ENCODE assay signal across 26 cellular contexts in the genomic region with DNA sequence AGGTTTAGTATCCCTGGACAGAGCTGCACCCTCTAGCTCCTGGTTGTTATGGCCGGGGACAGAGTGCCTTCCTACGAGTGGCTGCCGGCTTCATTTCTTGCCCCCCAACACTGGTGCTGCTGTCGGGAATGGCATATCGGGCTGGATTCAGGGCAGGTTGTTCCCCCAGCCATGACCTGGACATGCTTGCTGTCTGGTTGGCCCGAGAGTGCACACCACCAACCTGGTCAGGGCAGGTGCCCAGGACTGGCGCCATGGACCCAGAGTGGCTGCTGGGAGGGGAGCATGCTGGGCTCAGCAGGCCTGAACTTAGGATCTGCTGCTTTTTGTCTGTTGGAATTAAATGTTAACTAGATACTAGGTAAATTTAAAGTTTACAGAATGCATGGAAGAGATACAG.
"Had no signal": no experiment of that assay in that cellular context is flagged by ENCODE, and none has a peak within 500 bp of the region (broad histone marks: within the 10 kb centered on the region; RNA-seq: fewer than 3 reads in every experiment).

No MANE protein-coding gene starts in this region.

- H3K4me3 Mint-ChIP-seq: activated CD4-positive, alpha-beta T cell treated with anti-CD3 and anti-CD28 coated beads, Interleukin-2, amount 10 ng/mL, durations not matched to agents 24 days and 14 days; activated CD8-positive, alpha-beta memory T cell treated with anti-CD3 and anti-CD28 coated beads, Interleukin-2, amount 10 ng/mL, durations not matched to agents 7 days and 5 days; activated naive CD8-positive, alpha-beta T cell treated with anti-CD3 and anti-CD28 coated beads, Interleukin-2, amount 50 U/mL, for 24 hours; activated T-cell treated with anti-CD3 and anti-CD28 coated beads, Interleukin-2, amount 50 U/mL, for 24 hours; activated T-helper 1 cell treated with anti-CD3 and anti-CD28 coated beads, Interleukin-12 subunit alpha, Interleukin-12 subunit beta, Interleukin-2, Interleukin-4 antibody, amounts not matched to agents 30 ng/mL and 10 ng/mL and 1 ng/mL, durations not matched to agents 14 hours and 24 hours and 36 hours; brain; T-helper 1 cell treated with Interleukin-12 subunit alpha and Interleukin-12 subunit beta and Interleukin-4 antibody, amounts not matched to agents 30 μg/mL and 1 μg/mL, for 36 hours; WTC11 had no signal

- H3K27ac ChIP-seq: ascending aorta had no signal

- H3K27ac Mint-ChIP-seq: activated CD4-positive, alpha-beta T cell treated with anti-CD3 and anti-CD28 coated beads, Interleukin-2, amount 10 ng/mL, durations not matched to agents 24 days and 14 days; activated CD8-positive, alpha-beta memory T cell treated with anti-CD3 and anti-CD28 coated beads, Interleukin-2, amount 10 ng/mL, durations not matched to agents 7 days and 5 days; activated naive CD4-positive, alpha-beta T cell treated with anti-CD3 and anti-CD28 coated beads, Interleukin-2, amount 50 U/mL, for 72 hours; activated naive CD8-positive, alpha-beta T cell treated with anti-CD3 and anti-CD28 coated beads, Interleukin-2, amount 50 U/mL, for 24 hours; activated T-cell treated with anti-CD3 and anti-CD28 coated beads, Interleukin-2, amount 50 U/mL, for 24 hours; activated T-helper 1 cell treated with anti-CD3 and anti-CD28 coated beads, Interleukin-12 subunit alpha, Interleukin-12 subunit beta, Interleukin-2, Interleukin-4 antibody, amounts not matched to agents 30 ng/mL and 10 ng/mL and 1 ng/mL, durations not matched to agents 14 hours and 24 hours and 36 hours; brain; T-helper 1 cell treated with Interleukin-12 subunit alpha and Interleukin-12 subunit beta and Interleukin-4 antibody, amounts not matched to agents 30 μg/mL and 1 μg/mL, for 36 hours; WTC11 had no signal

- H3K27me3 ChIP-seq: ascending aorta had no signal

- H3K4me3 ChIP-seq: ascending aorta, K562 had no signal

- H3K27me3 Mint-ChIP-seq: activated CD4-positive, alpha-beta T cell treated with anti-CD3 and anti-CD28 coated beads, Interleukin-2, amount 10 ng/mL, durations not matched to agents 24 days and 14 days; activated CD8-positive, alpha-beta memory T cell treated with anti-CD3 and anti-CD28 coated beads, Interleukin-2, amount 10 ng/mL, durations not matched to agents 7 days and 5 days; activated naive CD8-positive, alpha-beta T cell treated with anti-CD3 and anti-CD28 coated beads, Interleukin-2, amount 50 U/mL, for 24 hours; activated T-cell treated with anti-CD3 and anti-CD28 coated beads, Interleukin-2, amount 50 U/mL, for 24 hours; brain had no signal

- H3K9me3 ChIP-seq: ascending aorta had no signal

- H3K4me1 Mint-ChIP-seq: activated CD8-positive, alpha-beta memory T cell treated with anti-CD3 and anti-CD28 coated beads, Interleukin-2, amount 10 ng/mL, durations not matched to agents 7 days and 5 days had no signal

- DNase-seq: activated CD4-positive, alpha-beta T cell treated with anti-CD3 and anti-CD28 coated beads for 1 hour; activated CD4-positive, alpha-beta T cell treated with anti-CD3 and anti-CD28 coated beads, Interleukin-2, amount 10 ng/mL, durations not matched to agents 24 days and 14 days; activated CD4-positive, alpha-beta T cell treated with anti-CD3 and anti-CD28 coated beads, Interleukin-2, amount 50 U/mL, for 48 hours; activated CD8-positive, alpha-beta memory T cell treated with anti-CD3 and anti-CD28 coated beads, Interleukin-2, amount 10 ng/mL, durations not matched to agents 7 days and 5 days; activated effector memory CD4-positive, alpha-beta T cell treated with anti-CD3 and anti-CD28 coated beads, Interleukin-2, amount 50 U/mL, for 16 hours; activated naive CD4-positive, alpha-beta T cell treated with Interleukin-2 at 50 U/mL for 16 hours; activated naive CD8-positive, alpha-beta T cell treated with anti-CD3 and anti-CD28 coated beads, Interleukin-2, amount 50 U/mL, for 24 hours; activated T-cell treated with anti-CD3 and anti-CD28 coated beads, Interleukin-2, amount 50 U/mL, for 24 hours; amniotic stem cell; Karpas-422; MM.1S; NCI-H1105; NCI-H1436; NCI-H1694 treated with DMSO at 0.1 percent for 48 hours; NCI-H2029 treated with DMSO at 0.1 percent for 48 hours; NCI-H510A treated with DMSO at 0.1 percent for 48 hours; NCI-H69; PC-3; SHP77 treated with DMSO at 0.1 percent for 48 hours had no signal

- ATAC-seq: activated CD8-positive, alpha-beta memory T cell treated with anti-CD3 and anti-CD28 coated beads, Interleukin-2, amount 10 ng/mL, durations not matched to agents 7 days and 5 days; activated naive CD4-positive, alpha-beta T cell treated with anti-CD3 and anti-CD28 coated beads, Interleukin-2, amount 50 U/mL, for 72 hours; activated naive CD8-positive, alpha-beta T cell treated with anti-CD3 and anti-CD28 coated beads, Interleukin-2, amount 50 U/mL, for 24 hours; K562; PC-3; WTC11 had no signal
